Comparison of ENCODE assay signal across 1 cellular context in genomic region chr22:17984114-17984513, GRCh38.
TF ChIP-seq lines count a peak whose summit lies in the region.

No MANE protein-coding gene starts in this region.

TF ChIP-seq in IMR-90, 13 proteins besides CTCF, POLR2A, EP300 and RAD21 (continued from another document):
- TF ChIP-seq SMC3 (IDR thresholded peaks at IDR 0.05; ENCODE audit: low read depth, low read length) = no peak
- TF ChIP-seq CEBPB (IDR thresholded peaks at IDR 0.05; ENCODE audit: low read depth, low read length) = no peak
- TF ChIP-seq USF2 (IDR thresholded peaks at IDR 0.05; ENCODE audit: low read depth, low read length) = no peak
- no peak for TF ChIP-seq ELK1 (IDR thresholded peaks at IDR 0.05; ENCODE audit: borderline replicate concordance, low read depth, low read length)
- no peak for TF ChIP-seq MXI1 (IDR thresholded peaks at IDR 0.05; ENCODE audit: borderline replicate concordance, low read depth, low read length)
- no peak for TF ChIP-seq MAZ (IDR thresholded peaks at IDR 0.05; ENCODE audit: borderline replicate concordance, low read depth, low read length)
- TF ChIP-seq RCOR1 (IDR thresholded peaks at IDR 0.05; ENCODE audit: insufficient replicate concordance, low read length) = no peak
- no peak for TF ChIP-seq MAFK (IDR thresholded peaks at IDR 0.05; ENCODE audit: low read depth, low read length)
- TF ChIP-seq NFE2L2 (IDR thresholded peaks at IDR 0.05; ENCODE audit: low read depth, low read length) = no peak
TF ChIP-seq in IMR-90: peak in this region for 0.
